Comparison of ENCODE assay signal across 13 cellular contexts in the genomic region with DNA sequence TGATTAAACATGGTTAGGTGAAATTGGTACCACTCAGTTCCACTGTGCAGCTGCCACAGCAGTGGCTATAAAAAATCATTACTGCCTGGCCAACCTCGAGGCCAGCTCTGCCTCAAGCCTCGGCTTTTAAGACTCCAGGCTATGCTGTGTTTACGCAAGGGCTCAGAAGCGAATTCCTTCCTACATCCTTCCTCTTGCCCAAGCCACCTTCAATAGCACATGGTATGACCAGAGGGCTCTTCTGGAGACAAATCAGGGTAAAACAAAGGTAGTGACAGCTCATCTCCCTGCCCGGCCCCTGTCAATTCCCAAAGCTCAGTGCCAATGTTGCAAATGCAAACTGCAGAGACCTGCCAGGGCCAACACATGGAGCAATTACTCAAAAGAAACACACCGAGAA. TPM values are rescaled to one million over a fixed set of nuclear protein-coding genes. Genes with fewer than 3 reads are reported as not detected.
DNase-seq lines count a peak whose midpoint lies in the region; ATAC-seq and TF ChIP-seq lines count a peak whose summit lies in the region.
"Had no signal": no experiment of that assay in that cellular context is flagged by ENCODE, and none has a peak within 500 bp of the region (broad histone marks: within the 10 kb centered on the region; RNA-seq: fewer than 3 reads in every experiment).

No MANE protein-coding gene starts in this region.

- H3K27ac ChIP-seq in colonic mucosa, result peak overlapping the region; percentile 46
- H3K27ac ChIP-seq in lung (ENCODE audit: low read depth in 1 of 2, low read length in 1 of 2), result peak overlapping the region; percentile 10 to 87
- H3K27ac ChIP-seq: BLaER1 treated with 17β-estradiol and CSF1 and Interleukin-3, amounts not matched to agents 10 nM and 100 nM had no signal

- H3K36me3 ChIP-seq in colonic mucosa (no peaks in the 10 kb centered on the region), lung (ENCODE audit: control insufficient read depth in 2 of 2, insufficient read depth in 2 of 2, low read length in 2 of 2) (peaks cover 0 to under 1% of the 10 kb centered on the region in 2 donors)
- H3K36me3 ChIP-seq: BLaER1 treated with 17β-estradiol and CSF1 and Interleukin-3, amounts not matched to agents 10 nM and 100 nM had no signal

- no peak for ATAC-seq in lung (ENCODE audit: insufficient read depth, low FRiP score)
- ATAC-seq in HG02870 (IDR thresholded peaks at IDR 0.05; ENCODE audit: unreplicated experiment), result no peak
- no peak for ATAC-seq in GM19395 (IDR thresholded peaks at IDR 0.05; ENCODE audit: unreplicated experiment)
- ATAC-seq in HG02763 (IDR thresholded peaks at IDR 0.05; ENCODE audit: unreplicated experiment), result no peak
- ATAC-seq in activated CD8-positive, alpha-beta T cell treated with anti-CD3 and anti-CD28 coated beads for 36 hours, result no peak

- no peak for TF ChIP-seq CTCF in colonic mucosa (IDR thresholded peaks at IDR 0.05)
- TF ChIP-seq CTCF in lung (IDR thresholded peaks at IDR 0.05; ENCODE audit: control extremely low read depth, extremely low read depth), result no peak
- TF ChIP-seq CTCF in activated CD8-positive, alpha-beta T cell treated with anti-CD3 and anti-CD28 coated beads for 36 hours (IDR thresholded peaks at IDR 0.05), result no peak

- no peaks in the 10 kb centered on the region for H3K4me1 Mint-ChIP-seq in activated CD8-positive, alpha-beta T cell treated with anti-CD3 and anti-CD28 coated beads for 36 hours (ENCODE audit: low read depth)
- H3K4me1 Mint-ChIP-seq: memory B cell had no signal

- POLR2A ChIA-PET in activated CD8-positive, alpha-beta T cell treated with anti-CD3 and anti-CD28 coated beads for 36 hours (lab: Charles Lee), result no interaction called here

- H3K27me3 ChIP-seq in colonic mucosa, result no peaks in the 10 kb centered on the region
- no peaks in the 10 kb centered on the region for H3K27me3 ChIP-seq in lung (ENCODE audit: control insufficient read depth, insufficient read depth)

- CTCF ChIA-PET in activated CD8-positive, alpha-beta T cell treated with anti-CD3 and anti-CD28 coated beads for 36 hours (lab: Charles Lee), result interaction anchor here (2.1 kb wide), 1 partner anchor 30 kb away, joined by 8 read pairs; no protein-coding TSS in a partner anchor

- H3K27ac Mint-ChIP-seq in activated CD8-positive, alpha-beta T cell treated with anti-CD3 and anti-CD28 coated beads for 36 hours, result no peak overlapping the region
- H3K27ac Mint-ChIP-seq: memory B cell had no signal

- no peaks in the 10 kb centered on the region for H3K36me3 Mint-ChIP-seq in activated CD8-positive, alpha-beta T cell treated with anti-CD3 and anti-CD28 coated beads for 36 hours (ENCODE audit: low read depth)
- H3K36me3 Mint-ChIP-seq: memory B cell had no signal

- H3K4me3 ChIP-seq in colonic mucosa (no peak overlapping the region), lung (no peak overlapping the region)
- H3K4me3 ChIP-seq: BLaER1 treated with 17β-estradiol and CSF1 and Interleukin-3, amounts not matched to agents 10 nM and 100 nM had no signal

- H3K4me1 ChIP-seq in colonic mucosa (no peaks in the 10 kb centered on the region), lung (ENCODE audit: control insufficient read depth in 2 of 2, insufficient read depth in 2 of 2, low read length in 2 of 2) (peaks cover 7 to 49% of the 10 kb centered on the region in 2 donors)

- intact Hi-C loops in colonic mucosa (cut with DNase I), result no loop called here
- intact Hi-C loops in activated CD8-positive, alpha-beta T cell treated with anti-CD3 and anti-CD28 coated beads for 36 hours (cut with micrococcal nuclease), result no loop called here

- H3K27me3 Mint-ChIP-seq in activated CD8-positive, alpha-beta T cell treated with anti-CD3 and anti-CD28 coated beads for 36 hours, result peaks cover 15% of the 10 kb centered on the region

- H3K4me3 Mint-ChIP-seq in activated CD8-positive, alpha-beta T cell treated with anti-CD3 and anti-CD28 coated beads for 36 hours, result no peak overlapping the region
- H3K4me3 Mint-ChIP-seq: memory B cell had no signal

- H3K9me3 Mint-ChIP-seq in activated CD8-positive, alpha-beta T cell treated with anti-CD3 and anti-CD28 coated beads for 36 hours, result no peaks in the 10 kb centered on the region
- H3K9me3 Mint-ChIP-seq: memory B cell had no signal

- H3K9ac ChIP-seq in colonic mucosa (ENCODE audit: low read depth in 2 of 2, low read length in 2 of 2), result no peak overlapping the region
- H3K9ac ChIP-seq: BLaER1 treated with 17β-estradiol and CSF1 and Interleukin-3, amounts not matched to agents 10 nM and 100 nM had no signal

- DNase-seq in AG20443 (ENCODE audit: low spot score) (peak; percentile 53), NCI-H226 (peak; percentile 90), colonic mucosa (peak; percentile 33), lung (ENCODE audit: low spot score) (no peak)
- no peak for DNase-seq in activated CD8-positive, alpha-beta T cell treated with anti-CD3 and anti-CD28 coated beads for 36 hours
- DNase-seq: activated CD8-positive, alpha-beta memory T cell treated with anti-CD3 and anti-CD28 coated beads, Interleukin-2, amount 50 U/mL, for 4 hours; RPMI8226; stimulated activated CD4-positive, alpha-beta T cell treated with anti-CD3 and anti-CD28 coated beads, Interleukin-1b, Interleukin-23, amount 100 ng/mL, for 48 hours had no signal

- WGBS in lung, 2 donors, result 27 to 36% methylated on average over 6 of the region's 6 CpGs

- H3K9me3 ChIP-seq in colonic mucosa (no peaks in the 10 kb centered on the region), lung (ENCODE audit: control insufficient read depth in 2 of 2, insufficient read depth in 1 of 2, low read length in 1 of 2) (no peaks in the 10 kb centered on the region)
- H3K9me3 ChIP-seq: BLaER1 treated with 17β-estradiol and CSF1 and Interleukin-3, amounts not matched to agents 10 nM and 100 nM had no signal

RNA-seq across cellular contexts. Expression of a gene that starts 31.9 kb away (rescaled TPM):
- total RNA-seq in colonic mucosa, result 1 to 10 TPM; 2.2 to 3.7 TPM
- total RNA-seq in lung, result 10 to 100 TPM; 13.0 to 14.1 TPM
- 1 to 10 TPM; 2.9 to 5.5 TPM for polyA plus RNA-seq in lung
- total RNA-seq in activated CD8-positive, alpha-beta T cell treated with anti-CD3 and anti-CD28 coated beads for 36 hours, result not detected

Comparison
In these comparisons a context has a peak if more than half of its experiments do, and no peak if none do; other contexts are left out.
1. DNase-seq: peak in AG20443 (single experiment), NCI-H226 (single experiment) and colonic mucosa (single experiment); none in lung (single experiment) and activated CD8-positive, alpha-beta T cell treated with anti-CD3 and anti-CD28 coated beads for 36 hours (single experiment).